Comparison of ENCODE assay signal across 1 cellular context in the genomic region with DNA sequence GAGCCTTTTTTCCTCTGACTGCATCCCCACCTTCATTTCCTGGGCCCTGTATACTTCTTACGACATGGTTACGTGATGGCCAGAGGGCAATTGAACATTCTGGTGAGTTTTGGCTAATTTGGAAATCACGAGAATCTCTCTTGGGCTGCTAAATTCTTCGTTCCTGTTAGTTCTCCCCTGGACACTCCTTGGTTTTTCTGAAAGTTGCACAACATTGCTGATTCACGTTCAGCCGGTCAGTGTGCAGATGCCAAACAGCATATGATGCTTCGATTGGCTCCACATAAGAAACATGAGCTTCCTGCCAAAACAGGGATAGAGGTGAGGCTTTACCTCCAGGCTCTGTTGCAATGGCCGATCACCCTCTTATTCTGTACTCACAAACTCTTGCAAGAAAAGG.
TF ChIP-seq lines count a peak whose summit lies in the region.

No MANE protein-coding gene starts in this region.

TF ChIP-seq in K562, 482 proteins besides CTCF, POLR2A, EP300 and RAD21 (continued from another document):
- TF ChIP-seq, protein P1, sequence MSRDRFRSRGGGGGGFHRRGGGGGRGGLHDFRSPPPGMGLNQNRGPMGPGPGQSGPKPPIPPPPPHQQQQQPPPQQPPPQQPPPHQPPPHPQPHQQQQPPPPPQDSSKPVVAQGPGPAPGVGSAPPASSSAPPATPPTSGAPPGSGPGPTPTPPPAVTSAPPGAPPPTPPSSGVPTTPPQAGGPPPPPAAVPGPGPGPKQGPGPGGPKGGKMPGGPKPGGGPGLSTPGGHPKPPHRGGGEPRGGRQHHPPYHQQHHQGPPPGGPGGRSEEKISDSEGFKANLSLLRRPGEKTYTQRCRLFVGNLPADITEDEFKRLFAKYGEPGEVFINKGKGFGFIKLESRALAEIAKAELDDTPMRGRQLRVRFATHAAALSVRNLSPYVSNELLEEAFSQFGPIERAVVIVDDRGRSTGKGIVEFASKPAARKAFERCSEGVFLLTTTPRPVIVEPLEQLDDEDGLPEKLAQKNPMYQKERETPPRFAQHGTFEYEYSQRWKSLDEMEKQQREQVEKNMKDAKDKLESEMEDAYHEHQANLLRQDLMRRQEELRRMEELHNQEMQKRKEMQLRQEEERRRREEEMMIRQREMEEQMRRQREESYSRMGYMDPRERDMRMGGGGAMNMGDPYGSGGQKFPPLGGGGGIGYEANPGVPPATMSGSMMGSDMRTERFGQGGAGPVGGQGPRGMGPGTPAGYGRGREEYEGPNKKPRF (IDR thresholded peaks at IDR 0.05; ENCODE audit: low read depth, low read length): no peak
- peak; percentile 37; the same call in 1 of the 2 replicates for TF ChIP-seq CEBPB (tag; IDR thresholded peaks at IDR 0.05)
- TF ChIP-seq CCNT2 (IDR thresholded peaks at IDR 0.05; ENCODE audit: borderline replicate concordance, extremely low read depth, insufficient read length, low read depth, low read length): no peak
TF ChIP-seq in K562: peak in this region for 1.
